ENCODE assay signal across 8 cellular contexts in the genomic region with DNA sequence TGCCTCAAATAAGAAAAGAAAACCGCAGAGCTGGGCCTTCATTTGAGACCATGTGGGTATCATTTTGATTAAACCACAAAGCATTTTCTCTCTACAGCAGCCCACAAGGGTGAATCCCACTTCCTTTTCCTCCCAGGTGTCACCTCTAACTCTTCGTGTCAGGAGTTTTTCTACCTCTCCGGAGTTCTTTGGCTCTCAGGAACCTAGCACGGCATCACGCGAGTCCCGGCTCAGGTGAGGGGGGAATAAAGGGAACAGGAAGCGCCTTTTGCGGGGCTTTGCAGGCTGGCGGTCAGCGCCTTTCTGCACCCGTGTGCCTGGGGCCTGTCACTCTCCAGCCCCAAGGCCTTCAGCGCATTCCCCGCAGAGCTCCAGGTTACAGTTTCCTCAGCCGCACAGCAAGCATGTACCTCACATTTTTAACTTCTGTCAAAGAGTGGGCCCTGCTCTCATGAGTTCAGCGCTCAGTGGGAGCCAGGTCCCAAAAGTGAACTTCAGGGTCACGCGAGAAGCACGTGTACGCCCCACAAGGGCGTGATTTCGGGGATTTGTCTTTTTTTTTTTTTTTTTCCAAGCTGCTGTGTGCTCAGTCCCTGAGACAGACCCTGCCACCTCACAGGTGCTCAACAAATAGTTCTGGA. TPM values are rescaled to one million over a fixed set of nuclear protein-coding genes. Genes with fewer than 3 reads are reported as not detected.
DNase-seq lines count a peak whose midpoint lies in the region; ATAC-seq, FAIRE-seq and TF ChIP-seq lines count a peak whose summit lies in the region.

No MANE protein-coding gene starts in this region.

- in situ Hi-C loops in brain microvascular endothelial cell (cut with HindIII; ENCODE audit: low pct_ligation_motif_present, low sequenced_read_pairs): no loop called here

- H3K27me3 ChIP-seq in brain microvascular endothelial cell (replicated peaks): no peaks in the 10 kb centered on the region
- no peaks in the 10 kb centered on the region for H3K27me3 ChIP-seq in keratinocyte (ENCODE audit: control insufficient read depth, extremely low read depth, insufficient read depth, low read length)

- H3K4me2 ChIP-seq in keratinocyte (ENCODE audit: control insufficient read depth, extremely low read depth, insufficient read depth, low read depth, low read length): peak overlapping the region; percentile 96

- H3K4me3 ChIP-seq in brain microvascular endothelial cell (ENCODE audit: low read depth, low read length) (peak overlapping the region; percentile 58), keratinocyte (ENCODE audit: control insufficient read depth in 2 of 3, extremely low read depth in 1 of 3, insufficient read depth in 2 of 3, low read depth in 1 of 3, low read length in 3 of 3) (peak overlapping the region; percentile 35 to 74 (median 64))

- H2AFZ ChIP-seq in keratinocyte (ENCODE audit: control insufficient read depth, low read length): peak overlapping the region; percentile 43

- peak; percentile 42 for ATAC-seq in GM19395 (IDR thresholded peaks at IDR 0.05; ENCODE audit: unreplicated experiment)
- ATAC-seq in HG03520 (IDR thresholded peaks at IDR 0.05; ENCODE audit: unreplicated experiment): peak; percentile 17

- H3K9ac ChIP-seq in keratinocyte (ENCODE audit: control insufficient read depth, extremely low read depth, insufficient read depth, low read length): peak overlapping the region; percentile 79

- FAIRE-seq in keratinocyte (lab: Jason Lieb, UNC): no peak

- H4K20me1 ChIP-seq in keratinocyte (ENCODE audit: control insufficient read depth, extremely low read depth, insufficient read depth, low read length): no peaks in the 10 kb centered on the region

- no peaks in the 10 kb centered on the region for H3K79me2 ChIP-seq in keratinocyte (ENCODE audit: control insufficient read depth, insufficient read depth, low read length)

- H3K9me1 ChIP-seq in keratinocyte (ENCODE audit: control insufficient read depth, extremely low read depth, insufficient read depth, low read length): peaks cover 4% of the 10 kb centered on the region

- no peaks in the 10 kb centered on the region for H3K36me3 ChIP-seq in brain microvascular endothelial cell (replicated peaks)
- no peaks in the 10 kb centered on the region for H3K36me3 ChIP-seq in keratinocyte (ENCODE audit: control insufficient read depth in 2 of 2, extremely low read depth in 1 of 2, insufficient read depth in 2 of 2, low read length in 2 of 2)

- TF ChIP-seq CTCF in brain microvascular endothelial cell (IDR thresholded peaks at IDR 0.05; ENCODE audit: low read depth, low read length, missing control alignments): no peak
- TF ChIP-seq CTCF in keratinocyte (optimal IDR thresholded peaks at IDR 0.05 in 1 of 3, IDR thresholded peaks at IDR 0.05 in 1 of 3, conservative IDR thresholded peaks at IDR 0.05 in 1 of 3; ENCODE audit: extremely low read depth in 1 of 3, insufficient read depth in 2 of 3, low read length in 3 of 3): no peak

- dilution Hi-C loops in keratinocyte (cut with MboI; ENCODE audit: extremely low pct_ligation_motif_present, low sequenced_read_pairs): no loop called here

- DNase-seq in CD1c-positive myeloid dendritic cell (ENCODE audit: extremely low spot score) (peak; percentile 49), T follicular helper cell (ENCODE audit: low read depth) (peak; percentile 38), brain microvascular endothelial cell (no peak), keratinocyte (ENCODE audit: low read depth, low spot score) (no peak), middle frontal gyrus (ENCODE audit: extremely low spot score, low spot score) (no peak)
- peak; percentile 48 to 51 for DNase-seq in stimulated activated CD4-positive, alpha-beta T cell treated with anti-CD3 and anti-CD28 coated beads, Interleukin-2, amount 100 ng/mL, for 24 hours

- H3K27ac ChIP-seq in brain microvascular endothelial cell (no peak overlapping the region), keratinocyte (ENCODE audit: control insufficient read depth, insufficient read depth, low read length) (peak overlapping the region; percentile 80)

- H3K9me3 ChIP-seq in keratinocyte (ENCODE audit: control insufficient read depth, low read depth, low read length): no peaks in the 10 kb centered on the region

- H3K4me1 ChIP-seq in keratinocyte (ENCODE audit: control insufficient read depth, extremely low read depth, insufficient read depth, low read length): peaks cover 58% of the 10 kb centered on the region

RNA-seq across cellular contexts. Expression of a gene that starts 0.7 kb away (rescaled TPM):
- polyA plus RNA-seq in keratinocyte: 12.7 to 19.0 TPM (median 13.3 TPM) in 3 replicates
- 19.3 TPM for polyA plus RNA-seq in keratinocyte (2011; ENCODE audit: low read depth)
- polyA plus RNA-seq in keratinocyte (2011; cell fraction: cytosol; rRNA removed): 5.5 and 10.5 TPM in 2 replicates
- polyA plus RNA-seq in keratinocyte (2011; cell fraction: nucleus; rRNA removed): 44.4 and 54.0 TPM in 2 replicates
- 12.7 and 15.3 TPM in 2 replicates for polyA plus RNA-seq in keratinocyte (2012; ENCODE audit: low replicate concordance)
- 5.5 to 13.2 TPM (median 11.8 TPM) in 3 replicates for polyA minus RNA-seq in keratinocyte
- 6.1 TPM for polyA minus RNA-seq in keratinocyte (2011; cell fraction: cytosol; rRNA and poly(A)+ RNA removed)
- 9.2 and 14.7 TPM in 2 replicates for polyA minus RNA-seq in keratinocyte (2011; cell fraction: nucleus; rRNA and poly(A)+ RNA removed)

RNA-seq across cellular contexts. Expression of a gene that starts 17.2 kb away (rescaled TPM):
- 0.12 to 0.23 TPM (median 0.13 TPM) in 3 replicates for polyA plus RNA-seq in keratinocyte
- not detected for polyA plus RNA-seq in keratinocyte (2011; ENCODE audit: low read depth)
- 0.14 and 0.18 TPM in 2 replicates for polyA plus RNA-seq in keratinocyte (2011; cell fraction: cytosol; rRNA removed)
- polyA plus RNA-seq in keratinocyte (2011; cell fraction: nucleus; rRNA removed): 0.17 and 0.19 TPM in 2 replicates
- 0.20 and 0.26 TPM in 2 replicates for polyA plus RNA-seq in keratinocyte (2012; ENCODE audit: low replicate concordance)
- 0.20 to 0.26 TPM in 2 of 3 replicates, not detected in the other for polyA minus RNA-seq in keratinocyte
- polyA minus RNA-seq in keratinocyte (2011; cell fraction: cytosol; rRNA and poly(A)+ RNA removed): not detected
- 0.32 and 0.47 TPM in 2 replicates for polyA minus RNA-seq in keratinocyte (2011; cell fraction: nucleus; rRNA and poly(A)+ RNA removed)

RNA-seq across cellular contexts. Expression of a gene that starts 54.7 kb away (rescaled TPM):
- polyA plus RNA-seq in keratinocyte: 40.7 to 55.8 TPM (median 49.3 TPM) in 3 replicates
- polyA plus RNA-seq in keratinocyte (2011; ENCODE audit: low read depth): 31.3 TPM
- polyA plus RNA-seq in keratinocyte (2011; cell fraction: cytosol; rRNA removed): 30.4 and 51.8 TPM in 2 replicates
- 50.5 and 59.7 TPM in 2 replicates for polyA plus RNA-seq in keratinocyte (2011; cell fraction: nucleus; rRNA removed)
- 26.4 and 47.7 TPM in 2 replicates for polyA plus RNA-seq in keratinocyte (2012; ENCODE audit: low replicate concordance)
- polyA minus RNA-seq in keratinocyte: 51.0 to 95.2 TPM (median 52.9 TPM) in 3 replicates
- polyA minus RNA-seq in keratinocyte (2011; cell fraction: cytosol; rRNA and poly(A)+ RNA removed): 49.9 TPM
- polyA minus RNA-seq in keratinocyte (2011; cell fraction: nucleus; rRNA and poly(A)+ RNA removed): 15.7 and 16.5 TPM in 2 replicates

Comparison
In these comparisons a context has a peak if more than half of its experiments do, and no peak if none do; other contexts are left out.
1. DNase-seq: peak in CD1c-positive myeloid dendritic cell (single experiment), T follicular helper cell (single experiment) and stimulated activated CD4-positive, alpha-beta T cell treated with anti-CD3 and anti-CD28 coated beads, Interleukin-2, amount 100 ng/mL, for 24 hours (2 of 2); none in brain microvascular endothelial cell (single experiment), keratinocyte (single experiment) and middle frontal gyrus (single experiment).